8 cellular contexts compared by ENCODE assay signal in genomic region chr2:167292430-167293171, GRCh38. TPM values are rescaled to one million over a fixed set of nuclear protein-coding genes. Genes with fewer than 3 reads are reported as not detected.
A peak's percentile ranks its signal among the peaks of the same experiment; 100 is the strongest.
DNase-seq lines count a peak whose midpoint lies in the region; ATAC-seq, FAIRE-seq and TF ChIP-seq lines count a peak whose summit lies in the region.

TSS of gene B3GALT1 (plus strand) at chr2:167293001.

- WGBS in small intestine, 3 donors: 1 to 3% (median 1%) methylated on average over 71 to 79 of the region's 79 CpGs

- H3K9me3 ChIP-seq in small intestine (ENCODE audit: control insufficient read depth, low read depth): no peaks in the 10 kb centered on the region

- no peaks in the 10 kb centered on the region for H3K36me3 ChIP-seq in small intestine (ENCODE audit: control insufficient read depth in 2 of 2, insufficient read depth in 2 of 2, low read length in 2 of 2)

- peak; percentile 99 for DNase-seq in AG08396 (ENCODE audit: low spot score)
- DNase-seq in NCI-H2029 treated with DMSO at 0.1 percent for 48 hours (lab: John Stamatoyannopoulos, UW): peak; percentile 55
- peak; percentile 92 for DNase-seq in cerebellum (ENCODE audit: low spot score)
- peak; percentile 98 for DNase-seq in islet precursor cell
- DNase-seq in small intestine: peak; percentile 80

- TF ChIP-seq CTCF in VCaP (conservative IDR thresholded peaks at IDR 0.05): peak; percentile 50

- ATAC-seq in GM18867 (IDR thresholded peaks at IDR 0.05; ENCODE audit: unreplicated experiment): peak; percentile 100
- ATAC-seq in HG03045 (IDR thresholded peaks at IDR 0.05; ENCODE audit: unreplicated experiment): peak; percentile 99

- peak within 1 kb of the TSS; percentile 51 to 58 for H3K4me3 ChIP-seq in small intestine (ENCODE audit: low read depth in 1 of 2, low read length in 2 of 2)

- H3K27me3 ChIP-seq in small intestine (ENCODE audit: control insufficient read depth in 2 of 2, insufficient read depth in 2 of 2, low read length in 2 of 2): peaks cover 0 to 12% of the 10 kb centered on the region in 2 donors

- peaks cover 0 to 8% of the 10 kb centered on the region in 2 donors for H3K4me1 ChIP-seq in small intestine (ENCODE audit: control insufficient read depth in 2 of 2, insufficient read depth in 1 of 2, low read depth in 1 of 2, low read length in 1 of 2)

- H3K27ac ChIP-seq in VCaP (peak within 1 kb of the TSS; percentile 42; the same call in 1 of the 2 replicates), small intestine (ENCODE audit: low read depth in 1 of 2, low read length in 1 of 2) (no peak within 1 kb of the TSS)

- FAIRE-seq in small intestine (lab: Jason Lieb, UNC): no peak

RNA-seq across cellular contexts. Expression of gene B3GALT1, which starts in this region (rescaled TPM):
- total RNA-seq in cerebellum: 25.2 TPM
- under 1 TPM in 1 of 3 donors, not detected in 2; 0.07 TPM for polyA plus RNA-seq in small intestine

Comparison
In these comparisons a context has a peak if more than half of its experiments do, and no peak if none do; other contexts are left out.
1. Peak in DNase-seq and H3K4me3 ChIP-seq in small intestine; RNA of the gene not detected or under 1 TPM.